1 cellular context compared by ENCODE assay signal in the genomic region with DNA sequence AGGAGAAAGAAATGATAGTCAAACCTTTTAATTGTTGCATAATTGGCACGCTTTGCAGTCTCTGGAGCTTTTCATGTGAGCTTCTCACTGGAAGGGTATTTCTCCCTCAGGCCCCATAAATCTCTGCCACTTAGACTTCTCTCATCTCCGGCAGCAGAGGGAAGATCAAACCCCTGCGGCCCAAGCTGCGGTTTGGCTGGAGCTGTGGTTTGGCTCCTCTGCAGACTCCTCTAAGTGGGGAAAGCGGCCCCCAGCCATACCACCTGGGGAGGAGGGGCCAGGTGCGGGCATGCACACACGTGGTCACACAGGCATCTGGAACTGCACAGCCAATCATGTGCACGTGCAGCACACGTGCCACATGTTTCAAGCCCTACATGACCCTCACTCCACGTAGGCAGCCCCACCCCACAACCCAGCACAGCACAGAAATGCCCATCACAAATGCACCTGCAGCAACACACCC.
TF ChIP-seq lines count a peak whose summit lies in the region.

No MANE protein-coding gene starts in this region.

TF ChIP-seq in K562, 482 proteins besides CTCF, POLR2A, EP300 and RAD21 (continued from another document):
- TF ChIP-seq, protein P1, sequence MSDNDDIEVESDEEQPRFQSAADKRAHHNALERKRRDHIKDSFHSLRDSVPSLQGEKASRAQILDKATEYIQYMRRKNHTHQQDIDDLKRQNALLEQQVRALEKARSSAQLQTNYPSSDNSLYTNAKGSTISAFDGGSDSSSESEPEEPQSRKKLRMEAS (CRISPR knock-in tag; IDR thresholded peaks at IDR 0.05): peak; percentile 36; the same call in 1 of the 2 replicates
- peak; percentile 64 for TF ChIP-seq BHLHE40 (IDR thresholded peaks at IDR 0.05; ENCODE audit: low read length)
